ENCODE assay signal across 11 cellular contexts in genomic region chr1:62294211-62294610, GRCh38. TPM values are rescaled to one million over a fixed set of nuclear protein-coding genes. Genes with fewer than 3 reads are reported as not detected.
DNase-seq lines count a peak whose midpoint lies in the region; ATAC-seq and TF ChIP-seq lines count a peak whose summit lies in the region.
"Had no signal": no experiment of that assay in that cellular context is flagged by ENCODE, and none has a peak within 500 bp of the region (broad histone marks: within the 10 kb centered on the region; RNA-seq: fewer than 3 reads in every experiment).

No MANE protein-coding gene starts in this region.

- no peaks in the 10 kb centered on the region for H3K27me3 ChIP-seq in cardiac muscle cell
- peaks cover 16% of the 10 kb centered on the region for H3K27me3 ChIP-seq in left ventricle myocardium inferior (ENCODE audit: low read depth)
- no peaks in the 10 kb centered on the region for H3K27me3 ChIP-seq in upper lobe of right lung
- no peaks in the 10 kb centered on the region for H3K27me3 ChIP-seq in colonic mucosa
- H3K27me3 ChIP-seq: sigmoid colon had no signal

- H3K4me3 ChIP-seq in cardiac muscle cell (no peak overlapping the region), left ventricle myocardium inferior (no peak overlapping the region), choroid plexus epithelial cell (ENCODE audit: low read depth, low read length) (no peak overlapping the region), upper lobe of right lung (no peak overlapping the region), colonic mucosa (no peak overlapping the region)
- H3K4me3 ChIP-seq: sigmoid colon had no signal

- H3K36me3 ChIP-seq in cardiac muscle cell (no peaks in the 10 kb centered on the region), left ventricle myocardium inferior (no peaks in the 10 kb centered on the region), upper lobe of right lung (no peaks in the 10 kb centered on the region), colonic mucosa (no peaks in the 10 kb centered on the region)
- H3K36me3 ChIP-seq: sigmoid colon had no signal

- H3K9ac ChIP-seq in colonic mucosa (ENCODE audit: low read depth in 2 of 2, low read length in 2 of 2), result no peak overlapping the region

- H3K9me3 ChIP-seq in cardiac muscle cell (ENCODE audit: low read depth) (no peaks in the 10 kb centered on the region), left ventricle myocardium inferior (replicated peaks) (no peaks in the 10 kb centered on the region), upper lobe of right lung (no peaks in the 10 kb centered on the region), colonic mucosa (no peaks in the 10 kb centered on the region)
- H3K9me3 ChIP-seq: sigmoid colon had no signal

- ATAC-seq in upper lobe of right lung, result peak; percentile 64
- no peak for ATAC-seq in HG03159 (IDR thresholded peaks at IDR 0.05; ENCODE audit: unreplicated experiment)

- intact Hi-C loops in left ventricle myocardium inferior (cut with micrococcal nuclease), result no loop called here
- intact Hi-C loops in upper lobe of right lung (cut with DNase I), result no loop called here
- intact Hi-C loops in colonic mucosa (cut with DNase I), result no loop called here

- H3K4me1 ChIP-seq in cardiac muscle cell (ENCODE audit: low read depth) (no peaks in the 10 kb centered on the region), left ventricle myocardium inferior (peaks cover 15% of the 10 kb centered on the region), upper lobe of right lung (no peaks in the 10 kb centered on the region), colonic mucosa (no peaks in the 10 kb centered on the region)

- H3K27ac ChIP-seq in cardiac muscle cell (no peak overlapping the region), left ventricle myocardium inferior (replicated peaks) (no peak overlapping the region), upper lobe of right lung (no peak overlapping the region), colonic mucosa (no peak overlapping the region)
- H3K27ac ChIP-seq: sigmoid colon had no signal

- DNase-seq in cardiac muscle cell (ENCODE audit: low read depth in 1 of 2, low spot score in 1 of 2) (peak in 1 of 2 donors; percentile 17), left ventricle myocardium inferior (no peak), NCI-H146 (lab: John Stamatoyannopoulos, UW) (peak; percentile 72), choroid plexus epithelial cell (ENCODE audit: low read depth) (no peak), upper lobe of right lung (no peak), LoVo (ENCODE audit: low spot score) (no peak), colonic mucosa (no peak)
- DNase-seq: activated effector memory CD4-positive, alpha-beta T cell treated with Interleukin-2 at 50 U/mL for 16 hours; GDM1; sigmoid colon had no signal

- TF ChIP-seq CTCF in cardiac muscle cell (IDR thresholded peaks at IDR 0.05; ENCODE audit: low read depth, low read length) (peak; percentile 29), left ventricle myocardium inferior (IDR thresholded peaks at IDR 0.05; ENCODE audit: borderline replicate concordance) (no peak), choroid plexus epithelial cell (conservative IDR thresholded peaks at IDR 0.05; ENCODE audit: low read depth, low read length) (peak; percentile 11), upper lobe of right lung (IDR thresholded peaks at IDR 0.05) (peak; percentile 15), colonic mucosa (IDR thresholded peaks at IDR 0.05) (no peak)

RNA-seq across cellular contexts. Expression of gene KANK4, which starts 25.0 kb away (rescaled TPM):
- total RNA-seq in cardiac muscle cell, result 0.81 and 4.0 TPM in 2 replicates
- polyA plus RNA-seq in cardiac muscle cell, result 0.65 and 2.8 TPM in 2 replicates
- total RNA-seq in left ventricle myocardium inferior, result 0.11 TPM
- 6.4 TPM for total RNA-seq in upper lobe of right lung
- total RNA-seq in colonic mucosa, result 1 to 10 TPM in 1 of 2 donors, under 1 TPM in 1; 0.96 to 1.7 TPM

Comparison
In these comparisons a context has a peak if more than half of its experiments do, and no peak if none do; other contexts are left out.
1. CTCF ChIP-seq: peak in cardiac muscle cell (single experiment), choroid plexus epithelial cell (single experiment) and upper lobe of right lung (single experiment); none in left ventricle myocardium inferior (single experiment) and colonic mucosa (single experiment).